In genomic region chr1:205456868-205457724, GRCh38 we compare ENCODE assay signal across 9 cellular contexts. TPM values are rescaled to one million over a fixed set of nuclear protein-coding genes. Genes with fewer than 3 reads are reported as not detected.
DNase-seq lines count a peak whose midpoint lies in the region; ATAC-seq and TF ChIP-seq lines count a peak whose summit lies in the region.
"Had no signal": no experiment of that assay in that cellular context is flagged by ENCODE, and none has a peak within 500 bp of the region (broad histone marks: within the 10 kb centered on the region; RNA-seq: fewer than 3 reads in every experiment).

No MANE protein-coding gene starts in this region.

- no peak overlapping the region for H4K5ac ChIP-seq in mesendoderm (ENCODE audit: low read length)

- H3K4me3 Mint-ChIP-seq in CD8-positive, alpha-beta T cell, result peak overlapping the region; percentile 81
- H3K4me3 Mint-ChIP-seq in activated T-cell treated with anti-CD3 and anti-CD28 coated beads, Interleukin-2, amount 50 U/mL, for 72 hours, result peak overlapping the region; percentile 45 to 48

- H3K27ac Mint-ChIP-seq in CD8-positive, alpha-beta T cell, result no peak overlapping the region
- no peak overlapping the region for H3K27ac Mint-ChIP-seq in activated T-cell treated with anti-CD3 and anti-CD28 coated beads, Interleukin-2, amount 50 U/mL, for 72 hours

- no peak overlapping the region for H2BK15ac ChIP-seq in mesendoderm (replicated peaks; ENCODE audit: low read depth)

- H3K9ac ChIP-seq in mesendoderm (ENCODE audit: low read length), result peak overlapping the region; percentile 97

- in situ Hi-C loops in GM13977 (cut with MboI; ENCODE audit: low pct_unique_long_range_greater_than_20kb, low sequenced_read_pairs, unreplicated experiment), result no loop called here

- H3K4me3 ChIP-seq in CD8-positive, alpha-beta T cell (ENCODE audit: low read depth, low read length), result peak overlapping the region; percentile 41
- H3K4me3 ChIP-seq in mesendoderm (ENCODE audit: low read length), result peak overlapping the region; percentile 74
- H3K4me3 ChIP-seq: GM12878 had no signal

- peak overlapping the region; percentile 89 for H2BK5ac ChIP-seq in mesendoderm (ENCODE audit: low read length)

- no peak for DNase-seq in CD8-positive, alpha-beta T cell
- peak; percentile 72 for DNase-seq in NCI-H1105 treated with DMSO at 0.1 percent for 48 hours (lab: John Stamatoyannopoulos, UW)
- DNase-seq in activated T-cell treated with anti-CD3 and anti-CD28 coated beads, Interleukin-2, amount 50 U/mL, for 72 hours, result no peak
- peak; percentile 94 for DNase-seq in mesendoderm
- DNase-seq in GM13977 (ENCODE audit: low spot score), result no peak

- no peak overlapping the region for H3K27ac ChIP-seq in CD8-positive, alpha-beta T cell (ENCODE audit: low read depth, low read length)
- H3K27ac ChIP-seq in mesendoderm (ENCODE audit: low read depth, low read length), result peak overlapping the region; percentile 74

- no peaks in the 10 kb centered on the region for H3K9me3 Mint-ChIP-seq in CD8-positive, alpha-beta T cell
- H3K9me3 Mint-ChIP-seq in activated T-cell treated with anti-CD3 and anti-CD28 coated beads, Interleukin-2, amount 50 U/mL, for 72 hours, result no peaks in the 10 kb centered on the region

- H3K56ac ChIP-seq in mesendoderm (ENCODE audit: low read length), result peak overlapping the region; percentile 100

- CTCF ChIA-PET in CD8-positive, alpha-beta T cell (lab: Charles Lee), result interaction anchor here (1.1 to 1.5 kb wide), 3 partner anchors 16 to 60 kb away, joined by 3 to 4 read pairs (median 3); no protein-coding TSS in a partner anchor

- peaks cover 8% of the 10 kb centered on the region for H3K79me2 ChIP-seq in mesendoderm (ENCODE audit: control insufficient read depth, insufficient read depth, low read length)

- peaks cover 34% of the 10 kb centered on the region for H3K27me3 ChIP-seq in CD8-positive, alpha-beta T cell (ENCODE audit: insufficient read depth, low read length)
- H3K27me3 ChIP-seq in mesendoderm (ENCODE audit: insufficient read depth, low read length, poor library complexity), result no peaks in the 10 kb centered on the region

- no peak overlapping the region for H2AK5ac ChIP-seq in mesendoderm (ENCODE audit: low read length)

- peaks cover 61% of the 10 kb centered on the region for H3K27me3 Mint-ChIP-seq in CD8-positive, alpha-beta T cell (ENCODE audit: low read depth)
- peaks cover 73% of the 10 kb centered on the region for H3K27me3 Mint-ChIP-seq in activated T-cell treated with anti-CD3 and anti-CD28 coated beads, Interleukin-2, amount 50 U/mL, for 72 hours (ENCODE audit: low read depth)

- intact Hi-C loops in CD8-positive, alpha-beta T cell (cut with DNase I, micrococcal nuclease), result no loop called here

- H3K79me1 ChIP-seq in mesendoderm (ENCODE audit: low read length), result peaks cover 5% of the 10 kb centered on the region

- H3K9me3 ChIP-seq in CD8-positive, alpha-beta T cell (ENCODE audit: low read length), result no peaks in the 10 kb centered on the region

- peak overlapping the region; percentile 54 for H3K18ac ChIP-seq in mesendoderm (ENCODE audit: low read length)

- peak overlapping the region; percentile 72 for H3K4me2 ChIP-seq in mesendoderm (ENCODE audit: low read length)

- H3K36me3 Mint-ChIP-seq in CD8-positive, alpha-beta T cell, result no peaks in the 10 kb centered on the region
- H3K36me3 Mint-ChIP-seq in activated T-cell treated with anti-CD3 and anti-CD28 coated beads, Interleukin-2, amount 50 U/mL, for 72 hours (ENCODE audit: insufficient read depth in 2 of 2), result no peaks in the 10 kb centered on the region

- H3K23ac ChIP-seq in mesendoderm (ENCODE audit: low read length), result no peak overlapping the region

- TF ChIP-seq CTCF in CD8-positive, alpha-beta T cell (IDR thresholded peaks at IDR 0.05), result no peak
- no peak for TF ChIP-seq CTCF in GM13977 (IDR thresholded peaks at IDR 0.05; ENCODE audit: extremely low read depth, insufficient read depth, missing control alignments)

- ATAC-seq in CD8-positive, alpha-beta T cell, result peak; percentile 17
- peak; percentile 27 to 54 for ATAC-seq in activated T-cell treated with anti-CD3 and anti-CD28 coated beads, Interleukin-2, amount 50 U/mL, for 72 hours (replicated peaks in 1 of 2)
- ATAC-seq in GM19467 (IDR thresholded peaks at IDR 0.05; ENCODE audit: unreplicated experiment) (no peak), HG03571 (IDR thresholded peaks at IDR 0.05; ENCODE audit: unreplicated experiment) (no peak), GM18873 (IDR thresholded peaks at IDR 0.05; ENCODE audit: low FRiP score, unreplicated experiment) (no peak)
- ATAC-seq: GM12878 had no signal

- H3K4me1 ChIP-seq in CD8-positive, alpha-beta T cell (ENCODE audit: insufficient read depth, low read length), result peaks cover 17% of the 10 kb centered on the region
- H3K4me1 ChIP-seq in mesendoderm (ENCODE audit: control insufficient read depth, low read depth, low read length), result peaks cover 13% of the 10 kb centered on the region

- H3K4me1 Mint-ChIP-seq in CD8-positive, alpha-beta T cell (ENCODE audit: low read depth), result peaks cover 12% of the 10 kb centered on the region
- H3K4me1 Mint-ChIP-seq in activated T-cell treated with anti-CD3 and anti-CD28 coated beads, Interleukin-2, amount 50 U/mL, for 72 hours (ENCODE audit: low read depth), result peaks cover 10% of the 10 kb centered on the region

- no peaks in the 10 kb centered on the region for H3K36me3 ChIP-seq in CD8-positive, alpha-beta T cell (ENCODE audit: insufficient read depth, low read length)
- H3K36me3 ChIP-seq in mesendoderm (ENCODE audit: control insufficient read depth, insufficient read depth, low read length), result no peaks in the 10 kb centered on the region

- H2BK120ac ChIP-seq in mesendoderm (ENCODE audit: low read depth, low read length), result peak overlapping the region; percentile 52

- H3K4ac ChIP-seq in mesendoderm (ENCODE audit: low read depth, low read length), result peak overlapping the region; percentile 44

- no peak overlapping the region for H4K8ac ChIP-seq in mesendoderm (ENCODE audit: low read depth, low read length)

- WGBS in mesendoderm (ENCODE audit: extremely low coverage, insufficient coverage, low lambda C conversion rate), result no CpG with 5 or more reads among the region's 74 CpGs

- POLR2A ChIA-PET in CD8-positive, alpha-beta T cell (lab: Charles Lee), result interaction anchor here (1.0 to 1.2 kb wide), 2 partner anchors 19 to 28 kb away, joined by 3 read pairs; no protein-coding TSS in a partner anchor

RNA-seq across cellular contexts. Expression of gene BLACAT1, which starts 1.3 kb away (rescaled TPM):
- total RNA-seq in CD8-positive, alpha-beta T cell, result not detected
- total RNA-seq in activated T-cell treated with anti-CD3 and anti-CD28 coated beads, Interleukin-2, amount 50 U/mL, for 72 hours, result under 1 TPM; 0.34 to 0.97 TPM
- 2.8 TPM for polyA plus RNA-seq in mesendoderm (2013, experiment 1 of 2)
- polyA plus RNA-seq in mesendoderm (2013, experiment 2 of 2), result 2.7 TPM

RNA-seq across cellular contexts. Expression of gene LEMD1, which starts 35.2 kb away (rescaled TPM):
- total RNA-seq in CD8-positive, alpha-beta T cell, result not detected
- total RNA-seq in activated T-cell treated with anti-CD3 and anti-CD28 coated beads, Interleukin-2, amount 50 U/mL, for 72 hours, result 1 to 10 TPM in 1 of 2 donors, not detected in 1; 3.1 TPM
- 4.3 TPM for polyA plus RNA-seq in mesendoderm (2013, experiment 1 of 2)
- 4.4 TPM for polyA plus RNA-seq in mesendoderm (2013, experiment 2 of 2)
- total RNA-seq: GM12878 had no signal

RNA-seq across cellular contexts. Expression of gene CDK18, which starts 47.4 kb away (rescaled TPM):
- total RNA-seq in CD8-positive, alpha-beta T cell, result 1 to 10 TPM; 4.0 to 4.3 TPM
- total RNA-seq in activated T-cell treated with anti-CD3 and anti-CD28 coated beads, Interleukin-2, amount 50 U/mL, for 72 hours, result 1 to 10 TPM; 2.3 to 3.3 TPM
- polyA plus RNA-seq in mesendoderm (2013, experiment 1 of 2), result 9.1 TPM
- 8.9 TPM for polyA plus RNA-seq in mesendoderm (2013, experiment 2 of 2)

Comparison
In these comparisons a context has a peak if more than half of its experiments do, and no peak if none do; other contexts are left out.
1. ATAC-seq: peak in CD8-positive, alpha-beta T cell (single experiment) and activated T-cell treated with anti-CD3 and anti-CD28 coated beads, Interleukin-2, amount 50 U/mL, for 72 hours (2 of 2); none in GM19467 (single experiment), HG03571 (single experiment) and GM18873 (single experiment).
2. DNase-seq: peak in NCI-H1105 treated with DMSO at 0.1 percent for 48 hours (single experiment) and mesendoderm (single experiment); none in CD8-positive, alpha-beta T cell (0 of 7), activated T-cell treated with anti-CD3 and anti-CD28 coated beads, Interleukin-2, amount 50 U/mL, for 72 hours (0 of 2) and GM13977 (single experiment).